ENCODE assay signal across 18 cellular contexts in the genomic region with DNA sequence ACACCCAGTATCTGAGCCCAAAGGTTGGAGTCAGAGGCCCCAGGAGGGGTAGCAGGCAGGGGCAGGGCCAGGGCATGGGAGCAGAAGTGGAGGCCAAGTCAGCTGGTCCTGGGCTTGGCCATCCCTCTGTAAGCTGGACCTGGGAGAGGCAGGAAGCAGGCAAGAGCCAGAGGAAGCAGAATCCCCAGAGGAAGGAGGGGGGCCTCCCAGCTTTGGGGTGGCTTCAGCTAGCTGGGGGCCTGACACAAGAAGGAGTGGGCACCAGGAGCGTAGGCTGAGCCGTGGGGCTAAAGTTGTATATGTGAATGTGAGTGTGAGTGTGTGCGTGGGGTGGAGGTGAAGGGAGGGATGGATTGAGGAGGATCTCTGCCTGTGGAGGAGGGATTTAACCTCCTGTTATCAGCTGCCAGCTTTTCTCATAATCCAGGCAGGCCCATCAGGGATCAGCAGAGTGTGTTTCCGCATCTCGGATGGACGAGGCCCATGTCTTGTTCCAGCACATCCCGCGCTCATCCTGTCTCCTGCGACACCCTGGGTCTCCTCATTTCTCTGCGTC. TPM values are rescaled to one million over a fixed set of nuclear protein-coding genes. Genes with fewer than 3 reads are reported as not detected.
A peak's percentile ranks its signal among the peaks of the same experiment; 100 is the strongest.
DNase-seq lines count a peak whose midpoint lies in the region; ATAC-seq, FAIRE-seq and TF ChIP-seq lines count a peak whose summit lies in the region.
"Had no signal": no experiment of that assay in that cellular context is flagged by ENCODE, and none has a peak within 500 bp of the region (broad histone marks: within the 10 kb centered on the region; RNA-seq: fewer than 3 reads in every experiment).

No MANE protein-coding gene starts in this region.

- no peaks in the 10 kb centered on the region for H3K36me3 ChIP-seq in K562 (ENCODE audit: control insufficient read depth, insufficient read depth, low read length)
- H3K36me3 ChIP-seq in neural cell (ENCODE audit: insufficient read depth, low read length): no peaks in the 10 kb centered on the region
- no peaks in the 10 kb centered on the region for H3K36me3 ChIP-seq in BE2C
- H3K36me3 ChIP-seq: cardiac muscle cell, left lung, prostate gland had no signal

- TF ChIP-seq CTCF in 22Rv1 (IDR thresholded peaks at IDR 0.05) (no peak), GM10266 (IDR thresholded peaks at IDR 0.05; ENCODE audit: control insufficient read depth, insufficient read depth, low read depth, missing control alignments) (no peak), K562 (IDR thresholded peaks at IDR 0.05 in 2 of 3, conservative IDR thresholded peaks at IDR 0.05 in 1 of 3; ENCODE audit: insufficient read depth in 2 of 3, low read depth in 1 of 3, low read length in 3 of 3) (no peak), neural cell (IDR thresholded peaks at IDR 0.05; ENCODE audit: poor library complexity, severe bottlenecking) (no peak), GM13977 (IDR thresholded peaks at IDR 0.05; ENCODE audit: extremely low read depth, insufficient read depth, missing control alignments) (no peak), BE2C (IDR thresholded peaks at IDR 0.05; ENCODE audit: low read depth, low read length) (no peak)

- peaks cover 0 to 26% of the 10 kb centered on the region in 2 experiments; a peak in 2 of 5 replicates for H3K27me3 ChIP-seq in K562 (ENCODE audit: control insufficient read depth in 2 of 2, insufficient read depth in 2 of 2, low read length in 2 of 2)
- H3K27me3 ChIP-seq in neural cell (ENCODE audit: insufficient read depth, low read depth, low read length): no peaks in the 10 kb centered on the region
- no peaks in the 10 kb centered on the region for H3K27me3 ChIP-seq in BE2C
- H3K27me3 ChIP-seq: cardiac muscle cell had no signal

- WGBS in K562 (ENCODE audit: insufficient coverage, low coverage, missing lambda C conversion rate): 4% methylated on average over 10 of the region's 10 CpGs

- H3K4me3 ChIP-seq in K562 (no peak overlapping the region), neural cell (ENCODE audit: low read length) (no peak overlapping the region), BE2C (ENCODE audit: low read depth, low read length) (no peak overlapping the region)
- H3K4me3 ChIP-seq: cardiac muscle cell, left lung, prostate gland had no signal

- FAIRE-seq in K562 (lab: Jason Lieb, UNC): no peak
- FAIRE-seq: HTR-8/SVneo had no signal

- peak; percentile 54 for ATAC-seq in K562
- ATAC-seq in GM21723 (IDR thresholded peaks at IDR 0.05; ENCODE audit: unreplicated experiment): no peak
- ATAC-seq: activated CD4-positive, alpha-beta T cell treated with anti-CD3 and anti-CD28 coated beads for 36 hours; left lung had no signal

- POLR2A ChIA-PET in K562 (lab: Yijun Ruan, JAX): no interaction called here

- H3K4me2 ChIP-seq in K562 (ENCODE audit: insufficient read depth, low read length) (no peak overlapping the region), neural cell (ENCODE audit: low read length) (no peak overlapping the region)

- TF ChIP-seq EP300 in K562 (IDR thresholded peaks at IDR 0.05; ENCODE audit: low read length): no peak
- no peak for TF ChIP-seq EP300 in neural cell (conservative IDR thresholded peaks at IDR 0.05; ENCODE audit: poor library complexity, severe bottlenecking)

- no peaks in the 10 kb centered on the region for H3K9me1 ChIP-seq in K562 (ENCODE audit: control insufficient read depth, insufficient read depth, low read length)

- peak; percentile 6 for DNase-seq in GM10266 (ENCODE audit: extremely low spot score)
- DNase-seq in K562 (ENCODE audit: extremely low read depth in 1 of 4, low spot score in 3 of 4): peak in 2 of 4 experiments; percentile 17 to 28
- no peak for DNase-seq in GM13977 (ENCODE audit: low spot score)
- no peak for DNase-seq in OCI-M2 (lab: John Stamatoyannopoulos, UW; ENCODE audit: unreplicated experiment)
- no peak for DNase-seq in BE2C
- DNase-seq: activated CD4-positive, alpha-beta T cell treated with anti-CD3 and anti-CD28 coated beads for 36 hours; activated naive CD8-positive, alpha-beta T cell treated with anti-CD3 and anti-CD28 coated beads for 36 hours; left lung; MM.1S; NCI-H2081; NCI-H748 treated with DMSO at 0.1 percent for 48 hours; SHP77 had no signal

- H3K9me3 ChIP-seq in K562 (replicated peaks; ENCODE audit: control insufficient read depth, insufficient read depth, low read depth, low read length) (no peaks in the 10 kb centered on the region), neural cell (ENCODE audit: low read length) (no peaks in the 10 kb centered on the region), BE2C (no peaks in the 10 kb centered on the region)
- H3K9me3 ChIP-seq: left lung, prostate gland had no signal

- H3K79me2 ChIP-seq in K562 (ENCODE audit: control insufficient read depth, insufficient read depth, low read length) (no peaks in the 10 kb centered on the region), neural cell (replicated peaks; ENCODE audit: insufficient read depth, low read length) (no peaks in the 10 kb centered on the region)

- H2AFZ ChIP-seq in K562 (ENCODE audit: low read depth, low read length) (no peak overlapping the region), neural cell (ENCODE audit: low read depth, low read length) (no peak overlapping the region)

- H4K20me1 ChIP-seq in K562 (replicated peaks; ENCODE audit: control insufficient read depth, insufficient read depth, low read length): no peaks in the 10 kb centered on the region
- no peaks in the 10 kb centered on the region for H4K20me1 ChIP-seq in neural cell (ENCODE audit: insufficient read depth)

- TF ChIP-seq POLR2A in K562 (conservative IDR thresholded peaks at IDR 0.05): no peak

- H3K4me1 ChIP-seq in K562 (replicated peaks in 1 of 2; ENCODE audit: control insufficient read depth in 2 of 2, insufficient read depth in 2 of 2, low read length in 2 of 2) (peaks cover 0 to 5% of the 10 kb centered on the region in 2 experiments; a peak in 2 of 5 replicates), BE2C (peaks cover 31% of the 10 kb centered on the region)

- CTCF ChIA-PET in K562 (lab: Yijun Ruan, JAX; ENCODE audit: low intra/inter-chr PET ratio): no interaction called here

- BruUV-seq in K562 (replicated peaks; lab: Mats Ljungman, UMichigan): no TSS peak

- intact Hi-C loops in K562 (cut with micrococcal nuclease): no loop called here

- TF ChIP-seq RAD21 in K562 (CRISPR knock-in tag; conservative IDR thresholded peaks at IDR 0.05 in 1 of 2, IDR thresholded peaks at IDR 0.05 in 1 of 2): no peak
- no peak for TF ChIP-seq RAD21 in neural cell (conservative IDR thresholded peaks at IDR 0.05)

- H3K27ac ChIP-seq in 22Rv1 (peak overlapping the region; percentile 87), K562 (ENCODE audit: extremely low read depth, low read depth, low read length) (no peak overlapping the region), neural cell (ENCODE audit: low read length) (peak overlapping the region; percentile 31)
- H3K27ac ChIP-seq: cardiac muscle cell, left lung, prostate gland had no signal

- in situ Hi-C loops in K562 (cut with MboI) (no loop called here), GM13977 (cut with MboI; ENCODE audit: low pct_unique_long_range_greater_than_20kb, low sequenced_read_pairs, unreplicated experiment) (no loop called here)

- H3K9me2 ChIP-seq in neural cell (ENCODE audit: insufficient read depth, low read length): no peaks in the 10 kb centered on the region

- no peaks in the 10 kb centered on the region for H3F3A ChIP-seq in neural cell (ENCODE audit: insufficient read depth, low read length, poor library complexity, severe bottlenecking)

- 0 out of 4 replicates have a peak overlapping the region, but pooled peaks of 1 of the 2 experiments have one; percentile 9 for H3K9ac ChIP-seq in K562 (ENCODE audit: insufficient read depth in 1 of 2, low read depth in 2 of 2, low read length in 2 of 2)
- no peak overlapping the region for H3K9ac ChIP-seq in neural cell (ENCODE audit: low read length)

TF ChIP-seq in K562, 482 proteins besides CTCF, POLR2A, EP300 and RAD21 (continues in another document):
- TF ChIP-seq CBFA2T2 (conservative IDR thresholded peaks at IDR 0.05) (peak; percentile 24; the same call in 1 of the 2 replicates), TCF3 (CRISPR knock-in tag; IDR thresholded peaks at IDR 0.05) (peak; percentile 48; the same call in 1 of the 2 replicates), ELF2 (CRISPR knock-in tag; IDR thresholded peaks at IDR 0.05) (no peak), RCOR1 (IDR thresholded peaks at IDR 0.05; ENCODE audit: borderline replicate concordance in 1 of 2, low read depth in 2 of 2, low read length in 2 of 2) (0 out of 4 replicates have a peak, but pooled peaks of 1 of the 2 experiments have one; percentile 9), CBFA2T3 (IDR thresholded peaks at IDR 0.05) (peak; percentile 61)

TF ChIP-seq in neural cell, 6 proteins besides CTCF, POLR2A, EP300 and RAD21 (continues in another document):
- TF ChIP-seq SMC3 (conservative IDR thresholded peaks at IDR 0.05; ENCODE audit: poor library complexity) (no peak), MXI1 (conservative IDR thresholded peaks at IDR 0.05; ENCODE audit: poor library complexity, severe bottlenecking) (no peak)

RNA-seq across cellular contexts. Expression of gene NEURL1, which starts 54.0 kb away (rescaled TPM):
- total RNA-seq in K562 (2011; cell fraction: chromatin; rRNA removed; ENCODE audit: low replicate concordance): 1.3 TPM in 1 of 2 replicates, not detected in the other
- total RNA-seq in K562 (2011; cell fraction: nucleolus; rRNA removed): 0.39 and 1.3 TPM in 2 replicates
- total RNA-seq in K562 (2011; cell fraction: nucleoplasm; rRNA removed): 0.22 and 0.84 TPM in 2 replicates
- total RNA-seq in K562 (2014; rRNA removed) (0.08 and 0.45 TPM in 2 replicates), K562 (2014; rRNA removed; fragmentation: Illumina TruSeq; extraction: Trizol) (not detected in 2 replicates), K562 (2015; rRNA removed; fragmentation: Illumina TruSeq; extraction: Trizol) (not detected in 2 replicates), K562 (2021) (0.11 and 0.20 TPM in 2 replicates)
- polyA plus RNA-seq in K562 (2011; rRNA removed) (0.20 and 0.21 TPM in 2 replicates), K562 (2014; fragmentation: Illumina TruSeq; extraction: Trizol) (0.26 TPM in 1 of 2 replicates, not detected in the other), K562 (2014; fragmentation: Nextera tagmentation; extraction: Ambion mirVana) (under 1 TPM in 1 of 2 experiments, not detected in 1; 0.01 TPM), K562 (2014; rRNA removed) (0.04 TPM in 1 of 2 replicates, not detected in the other), neural cell (12.3 and 15.7 TPM in 2 replicates)
- polyA plus RNA-seq in K562 (2011; cell fraction: cytosol; rRNA removed): 0.43 and 1.3 TPM in 2 replicates
- polyA plus RNA-seq in K562 (2011; cell fraction: nucleus; rRNA removed): 0.38 and 2.3 TPM in 2 replicates
- 0.20 and 0.24 TPM in 2 replicates for polyA plus RNA-seq in K562 (2012)
- polyA minus RNA-seq in K562 (2011; rRNA and poly(A)+ RNA removed): 0.11 TPM in 1 of 2 replicates, not detected in the other
- polyA minus RNA-seq in K562 (2011; cell fraction: cytosol; rRNA and poly(A)+ RNA removed): 0.29 TPM in 1 of 2 replicates, not detected in the other
- polyA minus RNA-seq in K562 (2011; cell fraction: nucleus; rRNA and poly(A)+ RNA removed): 0.22 and 0.67 TPM in 2 replicates
- polyA minus RNA-seq in neural cell: 28.7 and 29.5 TPM in 2 replicates
- polyA plus RNA-seq in BE2C (2012; ENCODE audit: insufficient read depth, insufficient read length, low read depth): 10.0 TPM
